In the genomic region with DNA sequence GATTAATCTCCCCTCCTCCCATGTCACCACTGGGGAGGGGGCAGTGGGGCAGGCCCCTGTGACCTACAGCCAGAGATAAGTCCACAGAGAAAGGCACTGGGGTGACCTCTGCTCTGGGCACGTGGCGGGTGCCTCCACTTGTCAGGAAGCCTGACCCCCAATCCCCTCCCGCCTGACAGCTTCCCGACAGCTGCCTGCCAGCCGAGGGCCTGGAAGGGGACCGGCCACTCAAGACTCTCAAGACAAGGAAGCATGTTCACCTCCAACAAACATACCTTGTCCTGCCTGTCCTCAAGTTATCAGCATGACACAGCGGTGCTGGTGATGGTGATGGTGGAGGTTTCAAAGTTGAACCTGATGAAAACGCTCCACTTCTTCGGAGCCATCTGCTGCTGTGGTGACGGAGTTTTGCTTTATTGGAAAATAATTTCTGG, we compare ENCODE assay signal across 21 cellular contexts. TPM values are rescaled to one million over a fixed set of nuclear protein-coding genes. Genes with fewer than 3 reads are reported as not detected.
DNase-seq lines count a peak whose midpoint lies in the region; ATAC-seq and TF ChIP-seq lines count a peak whose summit lies in the region.
"Had no signal": no experiment of that assay in that cellular context is flagged by ENCODE, and none has a peak within 500 bp of the region (broad histone marks: within the 10 kb centered on the region; RNA-seq: fewer than 3 reads in every experiment).

No MANE protein-coding gene starts in this region.

- no peak for ATAC-seq in stimulated activated naive CD8-positive, alpha-beta T cell treated with anti-CD3 and anti-CD28 coated beads, Interleukin-15, amount 100 ng/mL, for 72 hours
- ATAC-seq in activated naive CD8-positive, alpha-beta T cell treated with anti-CD3 and anti-CD28 coated beads, Interleukin-2, amount 10 ng/mL, durations not matched to agents 7 days and 5 days (ENCODE audit: low read depth) = no peak
- no peak for ATAC-seq in upper lobe of right lung
- ATAC-seq: sciatic nerve had no signal

- no peak overlapping the region for H2BK120ac ChIP-seq in mesendoderm (ENCODE audit: low read depth, low read length)

- H3K18ac ChIP-seq in mesendoderm (ENCODE audit: low read length) = no peak overlapping the region

- TF ChIP-seq CTCF in upper lobe of right lung (IDR thresholded peaks at IDR 0.05) (no peak), CD14-positive monocyte (IDR thresholded peaks at IDR 0.05) (no peak)

- H3K27me3 Mint-ChIP-seq in stimulated activated naive CD8-positive, alpha-beta T cell treated with anti-CD3 and anti-CD28 coated beads, Interleukin-15, Interleukin-2, amounts not matched to agents 100 ng/mL and 50 ng/mL, for 24 hours = no peaks in the 10 kb centered on the region
- H3K27me3 Mint-ChIP-seq in stimulated activated naive CD8-positive, alpha-beta T cell treated with anti-CD3 and anti-CD28 coated beads, Interleukin-15, amount 100 ng/mL, for 72 hours = no peaks in the 10 kb centered on the region
- no peaks in the 10 kb centered on the region for H3K27me3 Mint-ChIP-seq in activated naive CD8-positive, alpha-beta T cell treated with anti-CD3 and anti-CD28 coated beads, Interleukin-2, amount 10 ng/mL, durations not matched to agents 7 days and 5 days
- H3K27me3 Mint-ChIP-seq in CD14-positive monocyte (ENCODE audit: low read depth in 3 of 3) = peaks cover 0 to 5% (median 1%) of the 10 kb centered on the region in 3 donors

- no CpG with 5 or more reads among the region's 10 CpGs for WGBS in mesendoderm (ENCODE audit: extremely low coverage, insufficient coverage, low lambda C conversion rate)

- H3K27ac Mint-ChIP-seq in stimulated activated naive CD8-positive, alpha-beta T cell treated with anti-CD3 and anti-CD28 coated beads, Interleukin-15, Interleukin-2, amounts not matched to agents 100 ng/mL and 50 ng/mL, for 24 hours = peak overlapping the region; percentile 23
- H3K27ac Mint-ChIP-seq in stimulated activated naive CD8-positive, alpha-beta T cell treated with anti-CD3 and anti-CD28 coated beads, Interleukin-15, amount 100 ng/mL, for 72 hours = peak overlapping the region in 1 of 2 donors; percentile 54
- peak overlapping the region; percentile 81 for H3K27ac Mint-ChIP-seq in activated naive CD8-positive, alpha-beta T cell treated with anti-CD3 and anti-CD28 coated beads, Interleukin-2, amount 10 ng/mL, durations not matched to agents 7 days and 5 days
- peak overlapping the region in 1 of 7 donors; percentile 26 for H3K27ac Mint-ChIP-seq in CD14-positive monocyte
- H3K27ac Mint-ChIP-seq: endodermal cell had no signal

- peaks cover 2% of the 10 kb centered on the region for H3K79me1 ChIP-seq in mesendoderm (ENCODE audit: low read length)

- no peaks in the 10 kb centered on the region for H3K9me3 ChIP-seq in upper lobe of right lung
- H3K9me3 ChIP-seq: MG63 had no signal

- POLR2A ChIA-PET in activated naive CD8-positive, alpha-beta T cell treated with anti-CD3 and anti-CD28 coated beads, Interleukin-2, amount 10 ng/mL, durations not matched to agents 7 days and 5 days (lab: Charles Lee) = interaction anchor here (0.7 to 1.4 kb wide), 2 partner anchors 11 to 31 kb away, joined by 3 read pairs; no protein-coding TSS in a partner anchor

- H3K4me1 ChIP-seq in mesendoderm (ENCODE audit: control insufficient read depth, low read depth, low read length) = peaks cover 1% of the 10 kb centered on the region
- H3K4me1 ChIP-seq in upper lobe of right lung = peaks cover 22% of the 10 kb centered on the region

- peak overlapping the region; percentile 34 for H3K56ac ChIP-seq in mesendoderm (ENCODE audit: low read length)

- no peak overlapping the region for H3K9ac ChIP-seq in mesendoderm (ENCODE audit: low read length)

- H3K27ac ChIP-seq in mesendoderm (ENCODE audit: low read depth, low read length) (no peak overlapping the region), upper lobe of right lung (peak overlapping the region; percentile 30)

- no peak overlapping the region for H4K8ac ChIP-seq in mesendoderm (ENCODE audit: low read depth, low read length)

- H2BK5ac ChIP-seq in mesendoderm (ENCODE audit: low read length) = no peak overlapping the region

- DNase-seq in stimulated activated naive CD8-positive, alpha-beta T cell treated with anti-CD3 and anti-CD28 coated beads, Interleukin-15, amount 100 ng/mL, for 72 hours = no peak
- no peak for DNase-seq in activated naive CD8-positive, alpha-beta T cell treated with anti-CD3 and anti-CD28 coated beads, Interleukin-2, amount 10 ng/mL, durations not matched to agents 7 days and 5 days
- DNase-seq in mesendoderm (no peak), upper lobe of right lung (no peak), mesenteric fat pad (ENCODE audit: low spot score) (no peak), head of caudate nucleus (no peak), CD14-positive monocyte (ENCODE audit: low spot score) (no peak)
- DNase-seq: activated T-cell treated with anti-CD3 and anti-CD28 coated beads for 4 hours; cerebellar nuclear complex; endodermal cell; GF-D8; hypothalamus; kidney glomerular epithelial cell; MG63; NCI-H187; NCI-H510A; Right ventricle myocardium superior; stimulated activated CD4-positive, alpha-beta T cell treated with anti-CD3 and anti-CD28 coated beads, Interleukin-1b, Interleukin-23, amount 100 ng/mL, for 48 hours; substantia nigra had no signal

- no peak overlapping the region for H3K4ac ChIP-seq in mesendoderm (ENCODE audit: low read depth, low read length)

- H2BK15ac ChIP-seq in mesendoderm (replicated peaks; ENCODE audit: low read depth) = no peak overlapping the region

- H4K5ac ChIP-seq in mesendoderm (ENCODE audit: low read length) = no peak overlapping the region

- peaks cover 36% of the 10 kb centered on the region for H3K4me1 Mint-ChIP-seq in stimulated activated naive CD8-positive, alpha-beta T cell treated with anti-CD3 and anti-CD28 coated beads, Interleukin-15, Interleukin-2, amounts not matched to agents 100 ng/mL and 50 ng/mL, for 24 hours (ENCODE audit: low read depth)
- H3K4me1 Mint-ChIP-seq in stimulated activated naive CD8-positive, alpha-beta T cell treated with anti-CD3 and anti-CD28 coated beads, Interleukin-15, amount 100 ng/mL, for 72 hours = peaks cover 48% of the 10 kb centered on the region
- H3K4me1 Mint-ChIP-seq in activated naive CD8-positive, alpha-beta T cell treated with anti-CD3 and anti-CD28 coated beads, Interleukin-2, amount 10 ng/mL, durations not matched to agents 7 days and 5 days = peaks cover 12% of the 10 kb centered on the region
- peaks cover 17% of the 10 kb centered on the region for H3K4me1 Mint-ChIP-seq in CD14-positive monocyte

- no peak overlapping the region for H3K4me2 ChIP-seq in mesendoderm (ENCODE audit: low read length)

- H3K79me2 ChIP-seq in mesendoderm (ENCODE audit: control insufficient read depth, insufficient read depth, low read length) = peaks cover 7% of the 10 kb centered on the region

- H3K27me3 ChIP-seq in mesendoderm (ENCODE audit: insufficient read depth, low read length, poor library complexity) (no peaks in the 10 kb centered on the region), upper lobe of right lung (no peaks in the 10 kb centered on the region)
- H3K27me3 ChIP-seq: MG63 had no signal

- no peak overlapping the region for H2AK5ac ChIP-seq in mesendoderm (ENCODE audit: low read length)

- intact Hi-C loops in upper lobe of right lung (cut with DNase I) = loop anchor here (5.0 to 10.0 kb wide), 2 partner anchors 117 to 185 kb away; no protein-coding TSS in a partner anchor
- intact Hi-C loops in head of caudate nucleus (cut with DNase I) = loop anchor here (5.0 kb wide), 1 partner anchor 35 kb away; no protein-coding TSS in a partner anchor
- intact Hi-C loops in CD14-positive monocyte (cut with micrococcal nuclease) = loop anchor here (5.0 to 10.0 kb wide), 4 partner anchors 115 to 390 kb away; a partner anchor contains a TSS

- no peak overlapping the region for H3K4me3 Mint-ChIP-seq in stimulated activated naive CD8-positive, alpha-beta T cell treated with anti-CD3 and anti-CD28 coated beads, Interleukin-15, Interleukin-2, amounts not matched to agents 100 ng/mL and 50 ng/mL, for 24 hours
- H3K4me3 Mint-ChIP-seq in stimulated activated naive CD8-positive, alpha-beta T cell treated with anti-CD3 and anti-CD28 coated beads, Interleukin-15, amount 100 ng/mL, for 72 hours = no peak overlapping the region
- no peak overlapping the region for H3K4me3 Mint-ChIP-seq in activated naive CD8-positive, alpha-beta T cell treated with anti-CD3 and anti-CD28 coated beads, Interleukin-2, amount 10 ng/mL, durations not matched to agents 7 days and 5 days
- no peak overlapping the region for H3K4me3 Mint-ChIP-seq in CD14-positive monocyte
- H3K4me3 Mint-ChIP-seq: endodermal cell had no signal

- H3K9me3 Mint-ChIP-seq in stimulated activated naive CD8-positive, alpha-beta T cell treated with anti-CD3 and anti-CD28 coated beads, Interleukin-15, Interleukin-2, amounts not matched to agents 100 ng/mL and 50 ng/mL, for 24 hours = no peaks in the 10 kb centered on the region
- no peaks in the 10 kb centered on the region for H3K9me3 Mint-ChIP-seq in stimulated activated naive CD8-positive, alpha-beta T cell treated with anti-CD3 and anti-CD28 coated beads, Interleukin-15, amount 100 ng/mL, for 72 hours
- H3K9me3 Mint-ChIP-seq in activated naive CD8-positive, alpha-beta T cell treated with anti-CD3 and anti-CD28 coated beads, Interleukin-2, amount 10 ng/mL, durations not matched to agents 7 days and 5 days = no peaks in the 10 kb centered on the region
- H3K9me3 Mint-ChIP-seq in CD14-positive monocyte = no peaks in the 10 kb centered on the region
- H3K9me3 Mint-ChIP-seq: endodermal cell had no signal

- no peaks in the 10 kb centered on the region for H3K36me3 ChIP-seq in mesendoderm (ENCODE audit: control insufficient read depth, insufficient read depth, low read length)
- no peaks in the 10 kb centered on the region for H3K36me3 ChIP-seq in upper lobe of right lung

- no peaks in the 10 kb centered on the region for H3K36me3 Mint-ChIP-seq in stimulated activated naive CD8-positive, alpha-beta T cell treated with anti-CD3 and anti-CD28 coated beads, Interleukin-15, Interleukin-2, amounts not matched to agents 100 ng/mL and 50 ng/mL, for 24 hours (ENCODE audit: low read depth)
- no peaks in the 10 kb centered on the region for H3K36me3 Mint-ChIP-seq in activated naive CD8-positive, alpha-beta T cell treated with anti-CD3 and anti-CD28 coated beads, Interleukin-2, amount 10 ng/mL, durations not matched to agents 7 days and 5 days
- no peaks in the 10 kb centered on the region for H3K36me3 Mint-ChIP-seq in CD14-positive monocyte

- H3K4me3 ChIP-seq in mesendoderm (ENCODE audit: low read length) (no peak overlapping the region), upper lobe of right lung (no peak overlapping the region)
- H3K4me3 ChIP-seq: MG63 had no signal

- no peak overlapping the region for H3K23ac ChIP-seq in mesendoderm (ENCODE audit: low read length)

RNA-seq across cellular contexts. Expression of a gene that starts 3.2 kb away (rescaled TPM):
- 10 to 100 TPM; 59.0 to 61.0 TPM for total RNA-seq in activated naive CD8-positive, alpha-beta T cell treated with anti-CD3 and anti-CD28 coated beads, Interleukin-2, amount 10 ng/mL, durations not matched to agents 7 days and 5 days
- polyA plus RNA-seq in mesendoderm (2013, experiment 1 of 2) = 85.8 TPM
- polyA plus RNA-seq in mesendoderm (2013, experiment 2 of 2) = 84.4 TPM
- total RNA-seq in upper lobe of right lung (55.3 TPM), mesenteric fat pad (42.6 TPM)
- polyA plus RNA-seq in CD14-positive monocyte = 10 to 100 TPM; 35.1 to 49.3 TPM

RNA-seq across cellular contexts. Expression of a gene that starts 30.4 kb away (rescaled TPM):
- 10 to 100 TPM; 59.3 to 71.6 TPM for total RNA-seq in activated naive CD8-positive, alpha-beta T cell treated with anti-CD3 and anti-CD28 coated beads, Interleukin-2, amount 10 ng/mL, durations not matched to agents 7 days and 5 days
- 48.1 TPM for polyA plus RNA-seq in mesendoderm (2013, experiment 1 of 2)
- 51.1 TPM for polyA plus RNA-seq in mesendoderm (2013, experiment 2 of 2)
- total RNA-seq in upper lobe of right lung = 89.6 TPM
- 101 TPM for total RNA-seq in mesenteric fat pad
- polyA plus RNA-seq in CD14-positive monocyte = under 1 TPM; 0.20 to 0.25 TPM
